Comparison of ENCODE assay signal across 1 cellular context in genomic region chr17:72697602-72698146, GRCh38.
A peak's percentile ranks its signal among the peaks of the same experiment; 100 is the strongest.
TF ChIP-seq lines count a peak whose summit lies in the region.

No MANE protein-coding gene starts in this region.

TF ChIP-seq in HepG2, 621 proteins besides CTCF, POLR2A, EP300 and RAD21 (continued from another document and continues in another):
- TF ChIP-seq, protein P1, sequence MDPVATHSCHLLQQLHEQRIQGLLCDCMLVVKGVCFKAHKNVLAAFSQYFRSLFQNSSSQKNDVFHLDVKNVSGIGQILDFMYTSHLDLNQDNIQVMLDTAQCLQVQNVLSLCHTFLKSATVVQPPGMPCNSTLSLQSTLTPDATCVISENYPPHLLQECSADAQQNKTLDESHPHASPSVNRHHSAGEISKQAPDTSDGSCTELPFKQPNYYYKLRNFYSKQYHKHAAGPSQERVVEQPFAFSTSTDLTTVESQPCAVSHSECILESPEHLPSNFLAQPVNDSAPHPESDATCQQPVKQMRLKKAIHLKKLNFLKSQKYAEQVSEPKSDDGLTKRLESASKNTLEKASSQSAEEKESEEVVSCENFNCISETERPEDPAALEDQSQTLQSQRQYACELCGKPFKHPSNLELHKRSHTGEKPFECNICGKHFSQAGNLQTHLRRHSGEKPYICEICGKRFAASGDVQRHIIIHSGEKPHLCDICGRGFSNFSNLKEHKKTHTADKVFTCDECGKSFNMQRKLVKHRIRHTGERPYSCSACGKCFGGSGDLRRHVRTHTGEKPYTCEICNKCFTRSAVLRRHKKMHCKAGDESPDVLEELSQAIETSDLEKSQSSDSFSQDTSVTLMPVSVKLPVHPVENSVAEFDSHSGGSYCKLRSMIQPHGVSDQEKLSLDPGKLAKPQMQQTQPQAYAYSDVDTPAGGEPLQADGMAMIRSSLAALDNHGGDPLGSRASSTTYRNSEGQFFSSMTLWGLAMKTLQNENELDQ (CRISPR knock-in tag; IDR thresholded peaks at IDR 0.05; ENCODE audit: borderline replicate concordance): no peak
- TF ChIP-seq EZH2 (conservative IDR thresholded peaks at IDR 0.05; ENCODE audit: low read depth, low read length) (no peak), KDM1A (CRISPR knock-in tag; IDR thresholded peaks at IDR 0.05) (no peak), ZNF644 (CRISPR knock-in tag; IDR thresholded peaks at IDR 0.05; ENCODE audit: low read depth) (no peak), MAZ (IDR thresholded peaks at IDR 0.05; ENCODE audit: borderline replicate concordance, low read depth, low read length) (no peak), MAZ (CRISPR knock-in tag; IDR thresholded peaks at IDR 0.05; ENCODE audit: low read depth) (no peak), ARNT (IDR thresholded peaks at IDR 0.05) (no peak), ZNF564 (CRISPR knock-in tag; IDR thresholded peaks at IDR 0.05) (no peak), ZNF263 (CRISPR knock-in tag; IDR thresholded peaks at IDR 0.05) (peak; percentile 27; the same call in 1 of the 2 replicates), BATF2 (CRISPR knock-in tag; IDR thresholded peaks at IDR 0.05) (no peak), HES4 (CRISPR knock-in tag; IDR thresholded peaks at IDR 0.05; ENCODE audit: borderline replicate concordance) (no peak), CEBPB (IDR thresholded peaks at IDR 0.05; ENCODE audit: borderline replicate concordance, low read depth, low read length) (no peak), ZNF234 (CRISPR knock-in tag; conservative IDR thresholded peaks at IDR 0.05) (no peak), ZNF121 (CRISPR knock-in tag; IDR thresholded peaks at IDR 0.05) (no peak), NR2F1 (CRISPR knock-in tag; IDR thresholded peaks at IDR 0.05) (peak in 1 of 2 experiments; percentile 52; a peak in 1 of 4 replicates), TAF1 (CRISPR knock-in tag; IDR thresholded peaks at IDR 0.05) (no peak), THAP11 (CRISPR knock-in tag; IDR thresholded peaks at IDR 0.05) (0 out of 2 replicates have a peak, but pooled peaks have one; percentile 21), ZNF510 (CRISPR knock-in tag; IDR thresholded peaks at IDR 0.05; ENCODE audit: low read depth) (no peak), ZC3H13 (CRISPR knock-in tag; IDR thresholded peaks at IDR 0.05) (no peak), ZNF703 (CRISPR knock-in tag; IDR thresholded peaks at IDR 0.05; ENCODE audit: borderline replicate concordance) (no peak), POLR2G (IDR thresholded peaks at IDR 0.05; ENCODE audit: low read depth, low read length) (peak; percentile 39; the same call in 1 of the 2 replicates), HNRNPH1 (optimal IDR thresholded peaks at IDR 0.05; ENCODE audit: low read depth, low read length) (no peak), SALL2 (CRISPR knock-in tag; IDR thresholded peaks at IDR 0.05) (peak; percentile 51; the same call in 1 of the 2 replicates), ZNF446 (CRISPR knock-in tag; IDR thresholded peaks at IDR 0.05) (no peak), TBX2 (CRISPR knock-in tag; IDR thresholded peaks at IDR 0.05; ENCODE audit: borderline replicate concordance) (no peak; the same call in 1 of the 2 replicates), CENPT (CRISPR knock-in tag; IDR thresholded peaks at IDR 0.05; ENCODE audit: low read depth) (no peak), KLF6 (CRISPR knock-in tag; IDR thresholded peaks at IDR 0.05) (no peak), BCLAF1 (IDR thresholded peaks at IDR 0.05) (no peak), RNF2 (conservative IDR thresholded peaks at IDR 0.05; ENCODE audit: low read depth) (no peak), ZNF772 (CRISPR knock-in tag; IDR thresholded peaks at IDR 0.05) (no peak), NFIC (IDR thresholded peaks at IDR 0.05; ENCODE audit: low read length) (no peak; the same call in 1 of the 2 replicates), ARID5B (CRISPR knock-in tag; IDR thresholded peaks at IDR 0.05) (peak; percentile 45; the same call in 1 of the 2 replicates), GABPB1 (CRISPR knock-in tag; IDR thresholded peaks at IDR 0.05) (no peak), MEF2D (CRISPR knock-in tag; IDR thresholded peaks at IDR 0.05) (no peak), CBFB (CRISPR knock-in tag; IDR thresholded peaks at IDR 0.05) (no peak), MIER2 (CRISPR knock-in tag; IDR thresholded peaks at IDR 0.05) (no peak), HNRNPLL (IDR thresholded peaks at IDR 0.05; ENCODE audit: low read depth, low read length, poor library complexity, severe bottlenecking) (no peak), ONECUT2 (CRISPR knock-in tag; IDR thresholded peaks at IDR 0.05) (no peak), ZNF44 (CRISPR knock-in tag; IDR thresholded peaks at IDR 0.05) (no peak), U2AF1 (optimal IDR thresholded peaks at IDR 0.05; ENCODE audit: low read depth, low read length) (no peak), SMARCE1 (IDR thresholded peaks at IDR 0.05; ENCODE audit: borderline replicate concordance) (no peak), GZF1 (CRISPR knock-in tag; IDR thresholded peaks at IDR 0.05) (no peak), RBM39 (IDR thresholded peaks at IDR 0.05; ENCODE audit: low read depth, low read length, poor library complexity, severe bottlenecking) (no peak), ZNF879 (CRISPR knock-in tag; IDR thresholded peaks at IDR 0.05) (no peak), POLR2AphosphoS5 (IDR thresholded peaks at IDR 0.05; ENCODE audit: low read depth, low read length) (no peak), KDM5A (IDR thresholded peaks at IDR 0.05; ENCODE audit: borderline replicate concordance, low read length) (no peak)
- TF ChIP-seq, protein P2, sequence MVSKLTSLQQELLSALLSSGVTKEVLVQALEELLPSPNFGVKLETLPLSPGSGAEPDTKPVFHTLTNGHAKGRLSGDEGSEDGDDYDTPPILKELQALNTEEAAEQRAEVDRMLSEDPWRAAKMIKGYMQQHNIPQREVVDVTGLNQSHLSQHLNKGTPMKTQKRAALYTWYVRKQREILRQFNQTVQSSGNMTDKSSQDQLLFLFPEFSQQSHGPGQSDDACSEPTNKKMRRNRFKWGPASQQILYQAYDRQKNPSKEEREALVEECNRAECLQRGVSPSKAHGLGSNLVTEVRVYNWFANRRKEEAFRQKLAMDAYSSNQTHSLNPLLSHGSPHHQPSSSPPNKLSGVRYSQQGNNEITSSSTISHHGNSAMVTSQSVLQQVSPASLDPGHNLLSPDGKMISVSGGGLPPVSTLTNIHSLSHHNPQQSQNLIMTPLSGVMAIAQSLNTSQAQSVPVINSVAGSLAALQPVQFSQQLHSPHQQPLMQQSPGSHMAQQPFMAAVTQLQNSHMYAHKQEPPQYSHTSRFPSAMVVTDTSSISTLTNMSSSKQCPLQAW (CRISPR knock-in tag; IDR thresholded peaks at IDR 0.05): no peak
- TF ChIP-seq, protein P3, sequence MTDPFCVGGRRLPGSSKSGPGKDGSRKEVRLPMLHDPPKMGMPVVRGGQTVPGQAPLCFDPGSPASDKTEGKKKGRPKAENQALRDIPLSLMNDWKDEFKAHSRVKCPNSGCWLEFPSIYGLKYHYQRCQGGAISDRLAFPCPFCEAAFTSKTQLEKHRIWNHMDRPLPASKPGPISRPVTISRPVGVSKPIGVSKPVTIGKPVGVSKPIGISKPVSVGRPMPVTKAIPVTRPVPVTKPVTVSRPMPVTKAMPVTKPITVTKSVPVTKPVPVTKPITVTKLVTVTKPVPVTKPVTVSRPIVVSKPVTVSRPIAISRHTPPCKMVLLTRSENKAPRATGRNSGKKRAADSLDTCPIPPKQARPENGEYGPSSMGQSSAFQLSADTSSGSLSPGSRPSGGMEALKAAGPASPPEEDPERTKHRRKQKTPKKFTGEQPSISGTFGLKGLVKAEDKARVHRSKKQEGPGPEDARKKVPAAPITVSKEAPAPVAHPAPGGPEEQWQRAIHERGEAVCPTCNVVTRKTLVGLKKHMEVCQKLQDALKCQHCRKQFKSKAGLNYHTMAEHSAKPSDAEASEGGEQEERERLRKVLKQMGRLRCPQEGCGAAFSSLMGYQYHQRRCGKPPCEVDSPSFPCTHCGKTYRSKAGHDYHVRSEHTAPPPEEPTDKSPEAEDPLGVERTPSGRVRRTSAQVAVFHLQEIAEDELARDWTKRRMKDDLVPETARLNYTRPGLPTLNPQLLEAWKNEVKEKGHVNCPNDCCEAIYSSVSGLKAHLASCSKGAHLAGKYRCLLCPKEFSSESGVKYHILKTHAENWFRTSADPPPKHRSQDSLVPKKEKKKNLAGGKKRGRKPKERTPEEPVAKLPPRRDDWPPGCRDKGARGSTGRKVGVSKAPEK (CRISPR knock-in tag; IDR thresholded peaks at IDR 0.05; ENCODE audit: borderline replicate concordance): no peak
- TF ChIP-seq, protein P4, sequence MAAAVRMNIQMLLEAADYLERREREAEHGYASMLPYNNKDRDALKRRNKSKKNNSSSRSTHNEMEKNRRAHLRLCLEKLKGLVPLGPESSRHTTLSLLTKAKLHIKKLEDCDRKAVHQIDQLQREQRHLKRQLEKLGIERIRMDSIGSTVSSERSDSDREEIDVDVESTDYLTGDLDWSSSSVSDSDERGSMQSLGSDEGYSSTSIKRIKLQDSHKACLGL (CRISPR knock-in tag; IDR thresholded peaks at IDR 0.05): no peak
- TF ChIP-seq, protein P5, sequence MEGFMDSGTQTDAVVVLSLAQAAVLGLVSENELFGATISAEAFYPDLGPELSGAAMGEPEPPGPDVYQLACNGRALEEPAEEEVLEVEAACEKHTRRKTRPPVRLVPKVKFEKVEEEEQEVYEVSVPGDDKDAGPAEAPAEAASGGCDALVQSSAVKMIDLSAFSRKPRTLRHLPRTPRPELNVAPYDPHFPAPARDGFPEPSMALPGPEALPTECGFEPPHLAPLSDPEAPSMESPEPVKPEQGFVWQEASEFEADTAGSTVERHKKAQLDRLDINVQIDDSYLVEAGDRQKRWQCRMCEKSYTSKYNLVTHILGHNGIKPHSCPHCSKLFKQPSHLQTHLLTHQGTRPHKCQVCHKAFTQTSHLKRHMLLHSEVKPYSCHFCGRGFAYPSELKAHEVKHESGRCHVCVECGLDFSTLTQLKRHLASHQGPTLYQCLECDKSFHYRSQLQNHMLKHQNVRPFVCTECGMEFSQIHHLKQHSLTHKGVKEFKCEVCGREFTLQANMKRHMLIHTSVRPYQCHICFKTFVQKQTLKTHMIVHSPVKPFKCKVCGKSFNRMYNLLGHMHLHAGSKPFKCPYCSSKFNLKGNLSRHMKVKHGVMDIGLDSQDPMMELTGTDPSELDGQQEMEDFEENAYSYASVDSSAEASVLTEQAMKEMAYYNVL (CRISPR knock-in tag; IDR thresholded peaks at IDR 0.05; ENCODE audit: borderline replicate concordance): 0 out of 2 replicates have a peak, but pooled peaks have one; percentile 28
- TF ChIP-seq, protein P6, sequence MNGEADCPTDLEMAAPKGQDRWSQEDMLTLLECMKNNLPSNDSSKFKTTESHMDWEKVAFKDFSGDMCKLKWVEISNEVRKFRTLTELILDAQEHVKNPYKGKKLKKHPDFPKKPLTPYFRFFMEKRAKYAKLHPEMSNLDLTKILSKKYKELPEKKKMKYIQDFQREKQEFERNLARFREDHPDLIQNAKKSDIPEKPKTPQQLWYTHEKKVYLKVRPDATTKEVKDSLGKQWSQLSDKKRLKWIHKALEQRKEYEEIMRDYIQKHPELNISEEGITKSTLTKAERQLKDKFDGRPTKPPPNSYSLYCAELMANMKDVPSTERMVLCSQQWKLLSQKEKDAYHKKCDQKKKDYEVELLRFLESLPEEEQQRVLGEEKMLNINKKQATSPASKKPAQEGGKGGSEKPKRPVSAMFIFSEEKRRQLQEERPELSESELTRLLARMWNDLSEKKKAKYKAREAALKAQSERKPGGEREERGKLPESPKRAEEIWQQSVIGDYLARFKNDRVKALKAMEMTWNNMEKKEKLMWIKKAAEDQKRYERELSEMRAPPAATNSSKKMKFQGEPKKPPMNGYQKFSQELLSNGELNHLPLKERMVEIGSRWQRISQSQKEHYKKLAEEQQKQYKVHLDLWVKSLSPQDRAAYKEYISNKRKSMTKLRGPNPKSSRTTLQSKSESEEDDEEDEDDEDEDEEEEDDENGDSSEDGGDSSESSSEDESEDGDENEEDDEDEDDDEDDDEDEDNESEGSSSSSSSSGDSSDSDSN (CRISPR knock-in tag; IDR thresholded peaks at IDR 0.05): no peak
